8 cellular contexts compared by ENCODE assay signal in the genomic region with DNA sequence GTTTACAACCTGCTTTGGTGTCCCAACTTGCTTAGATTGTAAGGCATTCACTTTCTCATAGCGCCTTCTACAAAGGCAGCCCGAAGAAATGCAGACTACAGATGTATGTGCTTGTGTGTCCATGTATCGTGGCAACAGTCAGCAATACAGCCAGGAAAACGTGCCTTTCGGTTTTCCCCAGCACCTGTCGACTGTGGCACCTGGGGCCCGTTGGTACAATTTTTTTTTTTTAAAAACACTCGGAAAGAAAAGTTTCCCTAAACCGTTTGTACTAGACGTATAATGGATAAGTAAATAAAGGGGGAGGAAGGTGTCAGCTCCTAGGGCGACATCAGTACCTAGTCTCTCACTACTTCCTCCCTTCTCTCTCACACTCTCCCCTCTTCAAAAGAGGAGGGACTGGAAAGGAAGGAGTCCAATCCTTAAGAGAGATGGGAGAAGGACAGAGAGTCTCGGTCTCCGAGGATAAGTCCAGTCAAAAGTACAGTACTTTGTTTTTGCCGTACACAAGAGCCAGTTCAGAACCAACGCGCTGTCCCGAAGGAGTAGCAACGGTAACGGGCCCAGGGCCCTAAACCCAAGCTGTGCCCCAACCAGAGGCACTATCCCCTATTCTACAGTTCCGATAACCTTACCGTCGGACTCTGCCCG. TPM values are rescaled to one million over a fixed set of nuclear protein-coding genes. Genes with fewer than 3 reads are reported as not detected.
A peak's percentile ranks its signal among the peaks of the same experiment; 100 is the strongest.
DNase-seq lines count a peak whose midpoint lies in the region; ATAC-seq and TF ChIP-seq lines count a peak whose summit lies in the region.

No MANE protein-coding gene starts in this region.

- peaks cover 35% of the 10 kb centered on the region for H3K36me3 ChIP-seq in adipocyte (ENCODE audit: control insufficient read depth, insufficient read depth, low read length, severe bottlenecking)

- H3K27ac Mint-ChIP-seq in Calu3 (ENCODE audit: unreplicated experiment) (no peak overlapping the region), glutamatergic neuron (ENCODE audit: unreplicated experiment) (no peak overlapping the region)

- H3K36me3 Mint-ChIP-seq in Calu3 (ENCODE audit: insufficient read depth, unreplicated experiment) (peaks cover 19% of the 10 kb centered on the region), glutamatergic neuron (ENCODE audit: unreplicated experiment) (no peaks in the 10 kb centered on the region)

- no peaks in the 10 kb centered on the region for H3K9me3 ChIP-seq in adipocyte (ENCODE audit: control insufficient read depth, low read length)

- intact Hi-C loops in Calu3 (cut with micrococcal nuclease; ENCODE audit: unreplicated experiment) (no loop called here), left ventricle myocardium superior (cut with micrococcal nuclease) (no loop called here), sciatic nerve (cut with DNase I) (no loop called here)

- H3K4me1 ChIP-seq in adipocyte (ENCODE audit: control insufficient read depth, insufficient read depth, low read length), result peaks cover 27% of the 10 kb centered on the region

- H3K4me3 ChIP-seq in adipocyte (ENCODE audit: low read length), result peak overlapping the region; percentile 98

- H3K27me3 Mint-ChIP-seq in Calu3 (ENCODE audit: unreplicated experiment) (no peaks in the 10 kb centered on the region), glutamatergic neuron (ENCODE audit: unreplicated experiment) (no peaks in the 10 kb centered on the region)

- DNase-seq in Calu3, result peak; percentile 24
- peak; percentile 26 for DNase-seq in HK-2 (ENCODE audit: unreplicated experiment)
- DNase-seq in OCI-M1 (lab: John Stamatoyannopoulos, UW), result peak; percentile 82
- DNase-seq in adipocyte (ENCODE audit: low read depth), result peak; percentile 72
- DNase-seq in left ventricle myocardium superior, result no peak
- DNase-seq in sciatic nerve (ENCODE audit: low spot score), result no peak
- no peak for DNase-seq in glutamatergic neuron

- peak; percentile 13 for ATAC-seq in GM19397 (IDR thresholded peaks at IDR 0.05; ENCODE audit: unreplicated experiment)
- peak; percentile 3 for ATAC-seq in left ventricle myocardium superior
- peak; percentile 11 for ATAC-seq in sciatic nerve

- CTCF ChIA-PET in Calu3 (lab: Charles Lee), result interaction anchor here (1.0 kb wide), 1 partner anchor 97 kb away, joined by 3 read pairs; the partner anchor contains the start of gene CFAP36

- no peaks in the 10 kb centered on the region for H3K27me3 ChIP-seq in adipocyte (replicated peaks; ENCODE audit: control insufficient read depth, insufficient read depth, low read length)

- H3K9me3 Mint-ChIP-seq in Calu3 (ENCODE audit: low read depth, unreplicated experiment) (no peaks in the 10 kb centered on the region), glutamatergic neuron (ENCODE audit: unreplicated experiment) (peaks cover 5% of the 10 kb centered on the region)

- no peak overlapping the region for H3K4me3 Mint-ChIP-seq in Calu3 (ENCODE audit: low read depth, unreplicated experiment)
- no peak overlapping the region for H3K4me3 Mint-ChIP-seq in glutamatergic neuron (ENCODE audit: unreplicated experiment)

- H3K9ac ChIP-seq in adipocyte (ENCODE audit: low read length), result peak overlapping the region; percentile 99

- H3K4me1 Mint-ChIP-seq in Calu3 (ENCODE audit: low read depth, unreplicated experiment) (peaks cover 18% of the 10 kb centered on the region), glutamatergic neuron (ENCODE audit: low read depth, unreplicated experiment) (peaks cover 6% of the 10 kb centered on the region)

- TF ChIP-seq CTCF in Calu3 (IDR thresholded peaks at IDR 0.05; ENCODE audit: unreplicated experiment) (no peak), glutamatergic neuron (IDR thresholded peaks at IDR 0.05; ENCODE audit: partially characterized antibody, unreplicated experiment) (no peak)

- no TSS peak for BruUV-seq in Calu3 (replicated peaks; lab: Mats Ljungman, UMichigan)

RNA-seq across cellular contexts. Expression of gene PPP4R3B, which starts 0.8 kb away (rescaled TPM):
- total RNA-seq in Calu3 (2022) (49.2 and 59.1 TPM in 2 replicates), left ventricle myocardium superior (30.3 TPM), sciatic nerve (64.6 TPM), glutamatergic neuron (ENCODE audit: unreplicated experiment) (55.0 TPM)

Comparison
In these comparisons a context has a peak if more than half of its experiments do, and no peak if none do; other contexts are left out.
1. DNase-seq: peak in Calu3 (single experiment), HK-2 (single experiment), OCI-M1 (single experiment) and adipocyte (single experiment); none in left ventricle myocardium superior (single experiment), sciatic nerve (single experiment) and glutamatergic neuron (single experiment).
2. Peak in every context shown above with its lines, with median percentiles within 50 percentile points of each other: ATAC-seq.